ENCODE assay signal across 8 cellular contexts in the genomic region with DNA sequence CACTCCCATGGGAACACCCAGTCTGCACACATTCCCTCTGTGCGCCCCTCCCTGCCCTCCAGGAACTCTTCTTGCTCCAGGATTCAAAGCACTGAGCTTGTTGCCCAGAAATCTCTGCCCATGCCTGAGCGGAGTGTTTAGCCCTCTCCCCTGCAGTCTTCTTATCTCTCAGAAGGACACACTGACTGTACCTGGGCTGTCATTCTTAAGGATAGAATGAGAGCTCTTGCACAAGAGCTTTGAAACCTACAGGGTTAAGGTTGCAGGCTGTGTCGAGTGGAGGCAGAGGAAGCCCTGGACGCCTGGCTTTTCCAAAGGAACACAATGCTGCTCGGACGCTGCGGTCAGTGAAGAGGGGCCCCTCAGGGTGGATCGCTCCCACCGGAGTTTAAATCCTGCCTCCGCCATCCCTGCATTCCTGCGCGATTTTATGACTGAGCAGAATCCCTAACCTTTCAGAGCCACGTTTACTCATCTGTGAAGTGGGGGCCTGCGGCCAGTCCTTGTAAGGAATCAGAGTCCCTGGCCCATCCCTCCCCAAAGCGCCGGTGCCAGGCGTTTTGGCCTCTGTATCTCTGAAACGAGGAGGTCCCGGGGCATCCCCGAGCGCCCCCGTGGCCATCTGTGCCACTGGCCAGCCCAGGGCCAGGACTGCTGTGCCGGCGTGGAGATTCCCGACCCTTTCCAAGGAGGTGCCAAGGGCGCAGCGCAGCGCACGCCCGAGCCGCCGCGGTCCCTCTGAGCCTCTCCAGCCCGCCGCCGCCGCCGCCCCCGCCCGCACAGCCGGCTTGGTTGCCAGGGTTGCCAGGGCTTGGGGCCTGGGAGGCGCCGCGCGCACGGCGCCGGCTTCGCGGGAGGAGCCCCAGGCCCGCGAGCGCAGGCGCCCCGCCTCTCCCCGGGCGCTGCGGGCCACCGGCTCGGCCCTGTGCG. TPM values are rescaled to one million over a fixed set of nuclear protein-coding genes. Genes with fewer than 3 reads are reported as not detected.
DNase-seq lines count a peak whose midpoint lies in the region; ATAC-seq and TF ChIP-seq lines count a peak whose summit lies in the region.

No MANE protein-coding gene starts in this region.

- CTCF ChIA-PET in activated CD4-positive, alpha-beta T cell treated with anti-CD3 and anti-CD28 coated beads, Interleukin-2, amount 10 ng/mL, durations not matched to agents 7 days and 5 days (lab: Charles Lee), result no interaction called here

- H3K27ac ChIP-seq in cingulate gyrus (ENCODE audit: low read depth, low read length) (peak overlapping the region; percentile 11), uterus (no peak overlapping the region)

- peak; percentile 52 for DNase-seq in stimulated activated CD4-positive, alpha-beta T cell treated with anti-CD3 and anti-CD28 coated beads, Interleukin-15, amount 100 ng/mL, for 24 hours
- no peak for DNase-seq in stimulated activated CD4-positive, alpha-beta T cell treated with anti-CD3 and anti-CD28 coated beads, Interleukin-1b, Interleukin-23, amount 100 ng/mL, for 48 hours
- DNase-seq in myocyte (ENCODE audit: low read depth), result peak; percentile 11
- DNase-seq in uterus, result no peak
- DNase-seq in activated CD4-positive, alpha-beta T cell treated with anti-CD3 and anti-CD28 coated beads, Interleukin-2, amount 10 ng/mL, durations not matched to agents 7 days and 5 days, result no peak

- peak overlapping the region; percentile 24 to 51 for H3K4me3 ChIP-seq in uterus

- H3K27me3 Mint-ChIP-seq in activated CD4-positive, alpha-beta T cell treated with anti-CD3 and anti-CD28 coated beads, Interleukin-2, amount 10 ng/mL, durations not matched to agents 7 days and 5 days, result peaks cover 38% of the 10 kb centered on the region

- H3K4me3 Mint-ChIP-seq in activated CD4-positive, alpha-beta T cell treated with anti-CD3 and anti-CD28 coated beads, Interleukin-2, amount 10 ng/mL, durations not matched to agents 7 days and 5 days, result no peak overlapping the region

- no peak for TF ChIP-seq CTCF in uterus (IDR thresholded peaks at IDR 0.05)

- no peaks in the 10 kb centered on the region for H3K9me3 Mint-ChIP-seq in activated CD4-positive, alpha-beta T cell treated with anti-CD3 and anti-CD28 coated beads, Interleukin-2, amount 10 ng/mL, durations not matched to agents 7 days and 5 days

- no peak overlapping the region for H3K27ac Mint-ChIP-seq in activated CD4-positive, alpha-beta T cell treated with anti-CD3 and anti-CD28 coated beads, Interleukin-2, amount 10 ng/mL, durations not matched to agents 7 days and 5 days

- no peaks in the 10 kb centered on the region for H3K27me3 ChIP-seq in uterus

- ATAC-seq in GM19467 (IDR thresholded peaks at IDR 0.05; ENCODE audit: unreplicated experiment) (no peak), HG03280 (IDR thresholded peaks at IDR 0.05; ENCODE audit: unreplicated experiment) (no peak)

- POLR2A ChIA-PET in activated CD4-positive, alpha-beta T cell treated with anti-CD3 and anti-CD28 coated beads, Interleukin-2, amount 10 ng/mL, durations not matched to agents 7 days and 5 days (lab: Charles Lee), result no interaction called here

- no peaks in the 10 kb centered on the region for H3K9me3 ChIP-seq in uterus

- H3K4me1 ChIP-seq in uterus, result no peaks in the 10 kb centered on the region

- H3K36me3 Mint-ChIP-seq in activated CD4-positive, alpha-beta T cell treated with anti-CD3 and anti-CD28 coated beads, Interleukin-2, amount 10 ng/mL, durations not matched to agents 7 days and 5 days (ENCODE audit: low read depth), result no peaks in the 10 kb centered on the region

- no peaks in the 10 kb centered on the region for H3K4me1 Mint-ChIP-seq in activated CD4-positive, alpha-beta T cell treated with anti-CD3 and anti-CD28 coated beads, Interleukin-2, amount 10 ng/mL, durations not matched to agents 7 days and 5 days

- H3K36me3 ChIP-seq in uterus, result no peaks in the 10 kb centered on the region

- TF ChIP-seq POLR2A in uterus (IDR thresholded peaks at IDR 0.05), result no peak

- intact Hi-C loops in uterus (cut with DNase I; ENCODE audit: low total_unique reads), result no loop called here

RNA-seq across cellular contexts. Expression of a gene that starts 58.9 kb away (rescaled TPM):
- total RNA-seq in myocyte, result 168 and 184 TPM in 2 replicates
- polyA plus RNA-seq in myocyte (2012), result 77.5 TPM
- 100 to 1,000 TPM in 3 of 4 donors, 10 to 100 TPM in 1; 50.0 to 194 (median 104) TPM for total RNA-seq in uterus
- 10 to 100 TPM; 52.7 to 53.3 TPM for total RNA-seq in activated CD4-positive, alpha-beta T cell treated with anti-CD3 and anti-CD28 coated beads, Interleukin-2, amount 10 ng/mL, durations not matched to agents 7 days and 5 days

Comparison
In these comparisons a context has a peak if more than half of its experiments do, and no peak if none do; other contexts are left out.
1. DNase-seq: peak in stimulated activated CD4-positive, alpha-beta T cell treated with anti-CD3 and anti-CD28 coated beads, Interleukin-15, amount 100 ng/mL, for 24 hours (single experiment) and myocyte (single experiment); none in stimulated activated CD4-positive, alpha-beta T cell treated with anti-CD3 and anti-CD28 coated beads, Interleukin-1b, Interleukin-23, amount 100 ng/mL, for 48 hours (single experiment), uterus (0 of 2) and activated CD4-positive, alpha-beta T cell treated with anti-CD3 and anti-CD28 coated beads, Interleukin-2, amount 10 ng/mL, durations not matched to agents 7 days and 5 days (single experiment).